27 cellular contexts compared by ENCODE assay signal in the genomic region with DNA sequence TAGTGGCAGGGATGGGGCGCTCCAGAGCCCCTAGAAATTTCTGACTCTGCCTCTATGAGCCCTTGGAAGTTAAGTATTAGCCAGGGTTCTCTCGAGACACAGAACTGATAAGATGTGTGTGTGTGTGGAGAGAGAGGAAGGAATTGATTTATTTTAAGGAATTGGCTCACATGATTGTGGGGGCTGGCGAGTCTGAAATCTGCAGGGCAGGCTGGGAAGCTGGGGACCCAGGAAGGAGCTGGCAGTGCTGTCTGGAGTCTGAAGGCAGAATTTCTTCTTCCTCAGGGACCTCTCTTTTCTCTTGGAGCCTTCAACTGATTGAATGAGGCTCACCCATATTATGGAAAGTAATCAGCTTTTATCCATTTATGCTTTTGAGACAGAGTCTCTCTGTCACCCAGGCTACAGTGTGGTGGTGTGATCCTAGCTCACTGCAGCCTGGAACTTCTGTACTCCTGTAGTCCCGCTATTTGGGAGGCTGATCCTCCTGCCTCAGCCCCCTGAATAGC.
"Had no signal": no experiment of that assay in that cellular context is flagged by ENCODE, and none has a peak within 500 bp of the region (broad histone marks: within the 10 kb centered on the region; RNA-seq: fewer than 3 reads in every experiment).

No MANE protein-coding gene starts in this region.

- H3K27me3 ChIP-seq: stomach, suprapubic skin, testis, thyroid gland, tibial artery, tibial nerve, transverse colon, upper lobe of left lung, upper lobe of right lung, uterus, vagina had no signal

- ATAC-seq: stimulated activated effector memory CD8-positive, alpha-beta T cell treated with anti-CD3 and anti-CD28 coated beads, Interleukin-12 subunit alpha, Interleukin-12 subunit beta, amount 100 ng/mL, for 72 hours; stimulated activated memory B cell treated with anti-CD40 and anti-IgM and Interleukin-4, amounts not matched to agents 10 μg/mL and 1 μg/mL and 100 μg/mL, for 72 hours; stimulated activated naive B cell treated with anti-CD40 and anti-IgM and Interleukin-4, amounts not matched to agents 10 μg/mL and 1 μg/mL and 100 μg/mL, for 72 hours; stimulated activated naive CD8-positive, alpha-beta T cell treated with anti-CD3 and anti-CD28 coated beads, Interleukin-15, amount 100 ng/mL, for 72 hours; stimulated activated naive CD8-positive, alpha-beta T cell treated with anti-CD3 and anti-CD28 coated beads, Interleukin-15, Interleukin-2, amounts not matched to agents 100 U/mL and 50 U/mL, for 24 hours; upper lobe of right lung had no signal

- H3K36me3 ChIP-seq: suprapubic skin, thoracic aorta, thyroid gland, tibial artery, transverse colon, upper lobe of left lung, upper lobe of right lung, uterus, vagina had no signal

- FAIRE-seq: urothelium cell line had no signal

- H3K4me1 ChIP-seq: upper lobe of right lung had no signal

- H3K9me3 ChIP-seq: stomach, suprapubic skin, testis, thoracic aorta, thyroid gland, tibial artery, tibial nerve, transverse colon, upper lobe of left lung, upper lobe of right lung, uterus, vagina had no signal

- H3K27ac ChIP-seq: stomach, suprapubic skin, testis, thoracic aorta, thyroid gland, tibial artery, tibial nerve, transverse colon, upper lobe of left lung, upper lobe of right lung, uterus, vagina had no signal

- H3K4me3 ChIP-seq: stomach, suprapubic skin, testis, thoracic aorta, thyroid gland, tibial artery, tibial nerve, transverse colon, upper lobe of left lung, upper lobe of right lung, uterus, vagina had no signal

- DNase-seq: stimulated activated CD4-positive, alpha-beta T cell treated with anti-CD3 and anti-CD28 coated beads, Interleukin-2, amount 100 ng/mL, for 48 hours; stimulated activated CD4-positive, alpha-beta T cell treated with anti-CD3 and anti-CD28 coated beads, Interleukin-4, amount 100 ng/mL, for 1 hour; stimulated activated CD4-positive, alpha-beta T cell treated with anti-CD3 and anti-CD28 coated beads, Interleukin-4, amount 100 ng/mL, for 24 hours; stimulated activated CD4-positive, alpha-beta T cell treated with anti-CD3 and anti-CD28 coated beads, Interleukin-4, amount 100 ng/mL, for 4 hours; stimulated activated CD8-positive, alpha-beta memory T cell treated with anti-CD3 and anti-CD28 coated beads, Interleukin-4, amount 100 ng/mL, for 48 hours; stimulated activated naive B cell treated with anti-CD40 and anti-IgM and Interleukin-4, amounts not matched to agents 10 μg/mL and 1 μg/mL and 100 μg/mL, for 72 hours; stimulated activated naive CD4-positive, alpha-beta T cell; stimulated activated naive CD4-positive, alpha-beta T cell treated with Interleukin-2 at 50 U/mL for 16 hours; stimulated activated naive CD8-positive, alpha-beta T cell treated with anti-CD3 and anti-CD28 coated beads, Interleukin-15, amount 100 ng/mL, for 72 hours; stimulated activated naive CD8-positive, alpha-beta T cell treated with anti-CD3 and anti-CD28 coated beads, Interleukin-15, Interleukin-2, amounts not matched to agents 100 U/mL and 50 U/mL, for 24 hours; stomach; substantia nigra; testis; thyroid gland; tibial artery; transverse colon; trophoblast cell; upper lobe of left lung; upper lobe of right lung; uterus had no signal
